In the genomic region with DNA sequence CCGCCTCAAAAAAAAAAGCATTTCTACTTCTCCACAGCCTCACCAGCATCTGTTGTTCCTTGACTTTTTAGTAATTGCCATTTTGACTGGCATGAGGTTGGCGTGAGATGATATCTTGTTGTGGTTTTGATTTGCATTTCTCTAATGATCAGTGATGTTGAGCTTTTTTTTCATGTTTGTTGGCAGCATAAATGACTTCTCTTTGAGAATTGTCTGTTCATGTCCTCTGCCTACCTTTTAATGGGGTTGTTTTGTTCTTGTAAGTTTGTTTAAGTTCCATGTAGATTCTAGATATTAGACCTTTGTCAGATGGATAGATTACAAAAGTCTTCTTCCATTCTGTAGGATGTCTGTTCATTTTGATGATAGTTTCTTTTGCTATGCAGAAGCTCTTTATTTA, we compare ENCODE assay signal across 25 cellular contexts.
"Had no signal": no experiment of that assay in that cellular context is flagged by ENCODE, and none has a peak within 500 bp of the region (broad histone marks: within the 10 kb centered on the region; RNA-seq: fewer than 3 reads in every experiment).

No MANE protein-coding gene starts in this region.

- DNase-seq: colonic mucosa; cortex of kidney; effector CD8-positive, alpha-beta T cell; effector memory CD8-positive, alpha-beta T cell; endodermal cell; erythroblast; esophagus squamous epithelium; foreskin fibroblast; foreskin melanocyte; gastrocnemius medialis; glutamatergic neuron; head of caudate nucleus; heart right ventricle; hippocampal formation; left cardiac atrium; left lung; left ventricle myocardium superior; lower lobe of right lung; mesenchymal stem cell; mucosa of descending colon; naive B cell had no signal

- H3K27ac ChIP-seq: colonic mucosa, epithelial cell of prostate, esophagus squamous epithelium, gastrocnemius medialis, heart right ventricle, left lung, lower lobe of right lung had no signal

- FAIRE-seq: endometrium, islet of Langerhans, keratinocyte had no signal
